In genomic region chr16:23986455-23986854, GRCh38 we compare ENCODE assay signal across 8 cellular contexts.
"Had no signal": no experiment of that assay in that cellular context is flagged by ENCODE, and none has a peak within 500 bp of the region (broad histone marks: within the 10 kb centered on the region; RNA-seq: fewer than 3 reads in every experiment).

No MANE protein-coding gene starts in this region.

- H3K4me3 ChIP-seq: GM23338 had no signal

- FAIRE-seq: H1, H54, HTR-8/SVneo had no signal

- ATAC-seq: GM23338 had no signal

- H2AFZ ChIP-seq: GM23338 had no signal

- H3K4me3 Mint-ChIP-seq: GM23338, H9 had no signal

- H3K9me3 Mint-ChIP-seq: GM23338, H9 had no signal

- H3K4me2 ChIP-seq: GM23338 had no signal

- H3K27me3 Mint-ChIP-seq: IgD-negative memory B cell had no signal

- DNase-seq: H9, HCEC 1CT, KG1 had no signal

- H3K27ac Mint-ChIP-seq: GM23338, H9 had no signal
